Comparison of ENCODE assay signal across 8 cellular contexts in the genomic region with DNA sequence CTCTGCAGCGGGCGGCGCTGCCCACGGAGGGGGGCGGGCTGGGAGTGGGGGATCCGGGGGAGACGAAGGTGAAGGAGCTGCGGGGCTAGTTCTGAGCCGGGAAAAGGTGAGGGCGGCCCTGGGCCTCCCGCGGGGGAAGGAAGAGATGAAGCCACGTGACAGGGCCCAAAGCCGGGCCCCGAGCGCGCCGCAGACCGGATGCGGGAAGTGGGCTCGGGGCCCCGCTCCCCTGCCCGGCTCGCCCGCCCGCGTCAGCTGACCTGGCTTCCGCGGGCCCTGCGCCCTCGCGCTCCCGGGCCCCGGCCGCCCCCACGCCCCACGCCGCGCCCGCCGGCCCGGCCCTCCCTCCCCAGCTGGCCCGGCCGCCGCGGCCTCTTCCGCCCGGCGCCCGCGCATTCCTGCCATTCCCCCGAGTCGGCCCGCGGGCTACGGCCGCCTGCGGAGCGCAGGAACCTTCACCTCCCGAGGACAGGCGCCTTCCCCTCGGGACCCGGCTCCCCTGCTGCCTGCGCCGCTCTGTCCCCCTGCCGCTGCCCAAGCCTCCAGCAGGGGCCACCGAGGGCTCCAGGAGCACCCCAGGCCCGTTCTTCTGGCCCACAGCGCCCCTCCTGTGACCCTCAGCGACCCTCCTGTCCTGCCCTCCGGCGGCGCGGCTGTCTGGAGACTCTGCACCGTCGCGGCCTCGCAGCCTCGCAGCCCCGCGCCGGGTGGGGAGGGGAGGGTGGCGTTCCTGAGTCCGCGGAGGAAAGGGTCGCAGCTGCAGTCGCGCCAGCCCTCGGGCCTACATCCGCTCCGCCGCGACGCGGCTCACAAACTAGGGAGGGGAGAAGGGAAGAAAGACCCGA.
DNase-seq lines count a peak whose midpoint lies in the region; ATAC-seq lines count a peak whose summit lies in the region.

No MANE protein-coding gene starts in this region.

- DNase-seq in D341Med (ENCODE audit: low spot score), result peak; percentile 49
- DNase-seq in HUDEP-2 (lab: John Stamatoyannopoulos, UW; ENCODE audit: unreplicated experiment in 76 of 76), result peak in 69 of 76 experiments; percentile 23 to 78 (median 62)
- DNase-seq in T-helper 2 cell, result peak; percentile 49 to 94 (median 71)
- DNase-seq in anterior cingulate cortex (lab: John Stamatoyannopoulos, UW), result peak in 45 of 58 donors; percentile 21 to 72 (median 51)
- DNase-seq in hepatic stellate cell (ENCODE audit: low spot score), result peak; percentile 77
- DNase-seq in retina, result peak; percentile 84
- no peak for DNase-seq in NCI-H1048 (lab: John Stamatoyannopoulos, UW)

- ATAC-seq in GM19467 (IDR thresholded peaks at IDR 0.05; ENCODE audit: unreplicated experiment), result peak; percentile 71
